1 cellular context compared by ENCODE assay signal in genomic region chr4:153204247-153205027, GRCh38.
TF ChIP-seq lines count a peak whose summit lies in the region.

Gene TRIM2, plus strand, starts transcription at chr4:153204443. Its CDS starts 88 bp downstream, at chr4:153204531.

TF ChIP-seq in GM12878, 131 proteins besides CTCF, POLR2A, EP300 and RAD21 (continued from another document):
- TF ChIP-seq USF2 (IDR thresholded peaks at IDR 0.05; ENCODE audit: borderline replicate concordance, low read depth, low read length), result no peak
- no peak for TF ChIP-seq REST (IDR thresholded peaks at IDR 0.05; ENCODE audit: low read depth, low read length)
- TF ChIP-seq PBX3 (IDR thresholded peaks at IDR 0.05; ENCODE audit: insufficient replicate concordance, low read depth, low read length), result no peak
- no peak for TF ChIP-seq ASH2L (IDR thresholded peaks at IDR 0.05; ENCODE audit: borderline replicate concordance, low read depth)
- TF ChIP-seq SMARCA5 (IDR thresholded peaks at IDR 0.05), result no peak
- TF ChIP-seq CEBPB (IDR thresholded peaks at IDR 0.05; ENCODE audit: borderline replicate concordance in 1 of 2, low read depth in 2 of 2, low read length in 2 of 2), result no peak
- no peak for TF ChIP-seq MEF2A (IDR thresholded peaks at IDR 0.05; ENCODE audit: insufficient read depth, low read depth, low read length)
- no peak for TF ChIP-seq KDM1A (IDR thresholded peaks at IDR 0.05; ENCODE audit: borderline replicate concordance)
- TF ChIP-seq NR2C1 (IDR thresholded peaks at IDR 0.05), result no peak
- TF ChIP-seq PRDM15 (CRISPR knock-in tag; IDR thresholded peaks at IDR 0.05), result no peak
- no peak for TF ChIP-seq SMAD5 (IDR thresholded peaks at IDR 0.05; ENCODE audit: low read depth)
- TF ChIP-seq WRNIP1 (IDR thresholded peaks at IDR 0.05; ENCODE audit: borderline replicate concordance, low read depth, low read length), result no peak
- TF ChIP-seq KLF5 (IDR thresholded peaks at IDR 0.05; ENCODE audit: partially characterized antibody), result no peak
